ENCODE assay signal across 1 cellular context in the genomic region with DNA sequence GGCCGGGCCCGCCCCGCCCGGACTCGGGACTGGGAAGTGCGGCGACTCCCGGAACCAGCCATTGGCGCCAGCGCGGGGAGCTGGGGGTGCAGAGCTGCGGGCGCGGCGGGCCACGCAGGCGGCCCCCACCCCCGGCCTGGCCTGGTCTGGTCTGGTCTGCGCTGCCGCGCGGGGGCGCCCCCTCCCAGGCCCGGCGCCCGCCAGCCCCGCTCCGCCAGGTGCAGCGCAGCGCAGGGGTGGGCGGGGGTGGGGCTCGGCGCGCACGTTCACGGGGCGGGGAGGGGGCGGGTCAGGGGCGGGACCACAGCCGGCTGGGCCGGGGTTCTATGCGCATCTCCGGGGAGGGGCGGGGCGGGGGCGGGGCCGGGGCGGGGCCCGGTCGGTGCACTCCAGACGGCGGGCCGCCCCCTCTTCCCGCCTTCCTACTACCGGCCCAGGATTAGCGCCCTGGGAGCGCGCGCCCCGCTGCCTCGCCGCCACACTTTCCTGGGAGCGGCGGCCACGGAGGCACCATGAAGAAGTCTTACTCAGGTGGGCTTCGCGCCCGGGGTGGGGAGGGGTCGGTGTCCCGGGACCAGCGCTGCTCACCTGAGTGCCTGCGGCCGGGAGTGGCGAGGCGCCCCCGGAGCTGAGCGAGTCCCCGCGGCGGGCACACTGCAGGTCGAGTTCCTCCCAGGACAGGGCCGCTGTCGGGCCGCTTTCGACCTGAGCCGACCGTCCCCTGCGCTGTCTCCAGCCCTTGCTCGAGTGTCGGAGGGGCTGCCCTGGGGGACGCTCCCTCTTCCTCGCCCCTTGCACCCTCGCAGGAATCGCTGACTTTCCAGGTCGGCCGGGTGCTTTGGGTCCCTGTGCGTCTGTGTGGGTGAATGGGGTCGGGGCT.
TF ChIP-seq lines count a peak whose summit lies in the region.

No MANE protein-coding gene starts in this region.

TF ChIP-seq in HEK293, 187 proteins besides CTCF, POLR2A, EP300 and RAD21 (continued from another document and continues in another):
- TF ChIP-seq, protein P1, sequence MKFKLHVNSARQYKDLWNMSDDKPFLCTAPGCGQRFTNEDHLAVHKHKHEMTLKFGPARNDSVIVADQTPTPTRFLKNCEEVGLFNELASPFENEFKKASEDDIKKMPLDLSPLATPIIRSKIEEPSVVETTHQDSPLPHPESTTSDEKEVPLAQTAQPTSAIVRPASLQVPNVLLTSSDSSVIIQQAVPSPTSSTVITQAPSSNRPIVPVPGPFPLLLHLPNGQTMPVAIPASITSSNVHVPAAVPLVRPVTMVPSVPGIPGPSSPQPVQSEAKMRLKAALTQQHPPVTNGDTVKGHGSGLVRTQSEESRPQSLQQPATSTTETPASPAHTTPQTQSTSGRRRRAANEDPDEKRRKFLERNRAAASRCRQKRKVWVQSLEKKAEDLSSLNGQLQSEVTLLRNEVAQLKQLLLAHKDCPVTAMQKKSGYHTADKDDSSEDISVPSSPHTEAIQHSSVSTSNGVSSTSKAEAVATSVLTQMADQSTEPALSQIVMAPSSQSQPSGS (tag by site-specific recombination; IDR thresholded peaks at IDR 0.05; ENCODE audit: low read depth), result no peak
- TF ChIP-seq ZNF23 (tag by site-specific recombination; IDR thresholded peaks at IDR 0.05; ENCODE audit: borderline replicate concordance) (no peak), ZNF426 (tag by site-specific recombination; IDR thresholded peaks at IDR 0.05) (no peak), ZNF140 (tag by site-specific recombination; IDR thresholded peaks at IDR 0.05) (no peak), MZF1 (tag by site-specific recombination; IDR thresholded peaks at IDR 0.05; ENCODE audit: borderline replicate concordance) (no peak), ZSCAN30 (tag by site-specific recombination; IDR thresholded peaks at IDR 0.05) (peak; percentile 67; the same call in 1 of the 2 replicates), ZNF175 (tag by site-specific recombination; IDR thresholded peaks at IDR 0.05) (no peak), ZNF423 (tag by site-specific recombination; IDR thresholded peaks at IDR 0.05) (0 out of 2 replicates have a peak, but pooled peaks have one; percentile 39), TCF7L2 (IDR thresholded peaks at IDR 0.05; ENCODE audit: borderline replicate concordance, low read depth, low read length) (no peak), ZNF596 (tag by site-specific recombination; IDR thresholded peaks at IDR 0.05) (no peak), ZSCAN16 (tag by site-specific recombination; IDR thresholded peaks at IDR 0.05) (no peak), ZNF629 (tag by site-specific recombination; IDR thresholded peaks at IDR 0.05) (peak; percentile 53), ZNF16 (tag by site-specific recombination; IDR thresholded peaks at IDR 0.05; ENCODE audit: low read depth) (no peak), ZNF707 (tag by site-specific recombination; IDR thresholded peaks at IDR 0.05) (no peak), ZNF768 (tag by site-specific recombination; IDR thresholded peaks at IDR 0.05) (no peak), ZNF335 (tag by site-specific recombination; conservative IDR thresholded peaks at IDR 0.05) (peak; percentile 73), ZNF2 (tag by site-specific recombination; IDR thresholded peaks at IDR 0.05) (peak; percentile 73), ZNF664 (tag by site-specific recombination; IDR thresholded peaks at IDR 0.05) (no peak), MEIS1 (CRISPR knock-in tag; IDR thresholded peaks at IDR 0.05; ENCODE audit: borderline replicate concordance) (no peak), ZNF747 (tag by site-specific recombination; IDR thresholded peaks at IDR 0.05) (no peak), MYNN (tag by site-specific recombination; IDR thresholded peaks at IDR 0.05; ENCODE audit: borderline replicate concordance) (no peak), ZBTB1 (tag by site-specific recombination; IDR thresholded peaks at IDR 0.05) (no peak)
- TF ChIP-seq, protein P2, sequence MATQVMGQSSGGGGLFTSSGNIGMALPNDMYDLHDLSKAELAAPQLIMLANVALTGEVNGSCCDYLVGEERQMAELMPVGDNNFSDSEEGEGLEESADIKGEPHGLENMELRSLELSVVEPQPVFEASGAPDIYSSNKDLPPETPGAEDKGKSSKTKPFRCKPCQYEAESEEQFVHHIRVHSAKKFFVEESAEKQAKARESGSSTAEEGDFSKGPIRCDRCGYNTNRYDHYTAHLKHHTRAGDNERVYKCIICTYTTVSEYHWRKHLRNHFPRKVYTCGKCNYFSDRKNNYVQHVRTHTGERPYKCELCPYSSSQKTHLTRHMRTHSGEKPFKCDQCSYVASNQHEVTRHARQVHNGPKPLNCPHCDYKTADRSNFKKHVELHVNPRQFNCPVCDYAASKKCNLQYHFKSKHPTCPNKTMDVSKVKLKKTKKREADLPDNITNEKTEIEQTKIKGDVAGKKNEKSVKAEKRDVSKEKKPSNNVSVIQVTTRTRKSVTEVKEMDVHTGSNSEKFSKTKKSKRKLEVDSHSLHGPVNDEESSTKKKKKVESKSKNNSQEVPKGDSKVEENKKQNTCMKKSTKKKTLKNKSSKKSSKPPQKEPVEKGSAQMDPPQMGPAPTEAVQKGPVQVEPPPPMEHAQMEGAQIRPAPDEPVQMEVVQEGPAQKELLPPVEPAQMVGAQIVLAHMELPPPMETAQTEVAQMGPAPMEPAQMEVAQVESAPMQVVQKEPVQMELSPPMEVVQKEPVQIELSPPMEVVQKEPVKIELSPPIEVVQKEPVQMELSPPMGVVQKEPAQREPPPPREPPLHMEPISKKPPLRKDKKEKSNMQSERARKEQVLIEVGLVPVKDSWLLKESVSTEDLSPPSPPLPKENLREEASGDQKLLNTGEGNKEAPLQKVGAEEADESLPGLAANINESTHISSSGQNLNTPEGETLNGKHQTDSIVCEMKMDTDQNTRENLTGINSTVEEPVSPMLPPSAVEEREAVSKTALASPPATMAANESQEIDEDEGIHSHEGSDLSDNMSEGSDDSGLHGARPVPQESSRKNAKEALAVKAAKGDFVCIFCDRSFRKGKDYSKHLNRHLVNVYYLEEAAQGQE (tag by site-specific recombination; IDR thresholded peaks at IDR 0.05), result no peak
- TF ChIP-seq, protein P3, sequence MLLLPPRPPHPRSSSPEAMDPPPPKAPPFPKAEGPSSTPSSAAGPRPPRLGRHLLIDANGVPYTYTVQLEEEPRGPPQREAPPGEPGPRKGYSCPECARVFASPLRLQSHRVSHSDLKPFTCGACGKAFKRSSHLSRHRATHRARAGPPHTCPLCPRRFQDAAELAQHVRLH (tag by site-specific recombination; IDR thresholded peaks at IDR 0.05), result no peak
- TF ChIP-seq, protein P4, sequence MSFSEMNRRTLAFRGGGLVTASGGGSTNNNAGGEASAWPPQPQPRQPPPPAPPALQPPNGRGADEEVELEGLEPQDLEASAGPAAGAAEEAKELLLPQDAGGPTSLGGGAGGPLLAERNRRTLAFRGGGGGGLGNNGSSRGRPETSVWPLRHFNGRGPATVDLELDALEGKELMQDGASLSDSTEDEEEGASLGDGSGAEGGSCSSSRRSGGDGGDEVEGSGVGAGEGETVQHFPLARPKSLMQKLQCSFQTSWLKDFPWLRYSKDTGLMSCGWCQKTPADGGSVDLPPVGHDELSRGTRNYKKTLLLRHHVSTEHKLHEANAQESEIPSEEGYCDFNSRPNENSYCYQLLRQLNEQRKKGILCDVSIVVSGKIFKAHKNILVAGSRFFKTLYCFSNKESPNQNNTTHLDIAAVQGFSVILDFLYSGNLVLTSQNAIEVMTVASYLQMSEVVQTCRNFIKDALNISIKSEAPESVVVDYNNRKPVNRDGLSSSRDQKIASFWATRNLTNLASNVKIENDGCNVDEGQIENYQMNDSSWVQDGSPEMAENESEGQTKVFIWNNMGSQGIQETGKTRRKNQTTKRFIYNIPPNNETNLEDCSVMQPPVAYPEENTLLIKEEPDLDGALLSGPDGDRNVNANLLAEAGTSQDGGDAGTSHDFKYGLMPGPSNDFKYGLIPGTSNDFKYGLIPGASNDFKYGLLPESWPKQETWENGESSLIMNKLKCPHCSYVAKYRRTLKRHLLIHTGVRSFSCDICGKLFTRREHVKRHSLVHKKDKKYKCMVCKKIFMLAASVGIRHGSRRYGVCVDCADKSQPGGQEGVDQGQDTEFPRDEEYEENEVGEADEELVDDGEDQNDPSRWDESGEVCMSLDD (tag by site-specific recombination; IDR thresholded peaks at IDR 0.05), result peak; percentile 83
- TF ChIP-seq, protein P5, sequence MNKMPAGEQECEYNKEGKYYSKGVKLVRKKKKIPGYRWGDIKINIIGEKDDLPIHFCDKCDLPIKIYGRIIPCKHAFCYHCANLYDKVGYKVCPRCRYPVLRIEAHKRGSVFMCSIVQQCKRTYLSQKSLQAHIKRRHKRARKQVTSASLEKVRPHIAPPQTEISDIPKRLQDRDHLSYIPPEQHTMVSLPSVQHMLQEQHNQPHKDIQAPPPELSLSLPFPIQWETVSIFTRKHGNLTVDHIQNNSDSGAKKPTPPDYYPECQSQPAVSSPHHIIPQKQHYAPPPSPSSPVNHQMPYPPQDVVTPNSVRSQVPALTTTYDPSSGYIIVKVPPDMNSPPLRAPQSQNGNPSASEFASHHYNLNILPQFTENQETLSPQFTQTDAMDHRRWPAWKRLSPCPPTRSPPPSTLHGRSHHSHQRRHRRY (tag by site-specific recombination; IDR thresholded peaks at IDR 0.05), result no peak
- TF ChIP-seq, protein P6, sequence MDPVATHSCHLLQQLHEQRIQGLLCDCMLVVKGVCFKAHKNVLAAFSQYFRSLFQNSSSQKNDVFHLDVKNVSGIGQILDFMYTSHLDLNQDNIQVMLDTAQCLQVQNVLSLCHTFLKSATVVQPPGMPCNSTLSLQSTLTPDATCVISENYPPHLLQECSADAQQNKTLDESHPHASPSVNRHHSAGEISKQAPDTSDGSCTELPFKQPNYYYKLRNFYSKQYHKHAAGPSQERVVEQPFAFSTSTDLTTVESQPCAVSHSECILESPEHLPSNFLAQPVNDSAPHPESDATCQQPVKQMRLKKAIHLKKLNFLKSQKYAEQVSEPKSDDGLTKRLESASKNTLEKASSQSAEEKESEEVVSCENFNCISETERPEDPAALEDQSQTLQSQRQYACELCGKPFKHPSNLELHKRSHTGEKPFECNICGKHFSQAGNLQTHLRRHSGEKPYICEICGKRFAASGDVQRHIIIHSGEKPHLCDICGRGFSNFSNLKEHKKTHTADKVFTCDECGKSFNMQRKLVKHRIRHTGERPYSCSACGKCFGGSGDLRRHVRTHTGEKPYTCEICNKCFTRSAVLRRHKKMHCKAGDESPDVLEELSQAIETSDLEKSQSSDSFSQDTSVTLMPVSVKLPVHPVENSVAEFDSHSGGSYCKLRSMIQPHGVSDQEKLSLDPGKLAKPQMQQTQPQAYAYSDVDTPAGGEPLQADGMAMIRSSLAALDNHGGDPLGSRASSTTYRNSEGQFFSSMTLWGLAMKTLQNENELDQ (tag by site-specific recombination; IDR thresholded peaks at IDR 0.05; ENCODE audit: low read depth), result no peak
- TF ChIP-seq, protein P7, sequence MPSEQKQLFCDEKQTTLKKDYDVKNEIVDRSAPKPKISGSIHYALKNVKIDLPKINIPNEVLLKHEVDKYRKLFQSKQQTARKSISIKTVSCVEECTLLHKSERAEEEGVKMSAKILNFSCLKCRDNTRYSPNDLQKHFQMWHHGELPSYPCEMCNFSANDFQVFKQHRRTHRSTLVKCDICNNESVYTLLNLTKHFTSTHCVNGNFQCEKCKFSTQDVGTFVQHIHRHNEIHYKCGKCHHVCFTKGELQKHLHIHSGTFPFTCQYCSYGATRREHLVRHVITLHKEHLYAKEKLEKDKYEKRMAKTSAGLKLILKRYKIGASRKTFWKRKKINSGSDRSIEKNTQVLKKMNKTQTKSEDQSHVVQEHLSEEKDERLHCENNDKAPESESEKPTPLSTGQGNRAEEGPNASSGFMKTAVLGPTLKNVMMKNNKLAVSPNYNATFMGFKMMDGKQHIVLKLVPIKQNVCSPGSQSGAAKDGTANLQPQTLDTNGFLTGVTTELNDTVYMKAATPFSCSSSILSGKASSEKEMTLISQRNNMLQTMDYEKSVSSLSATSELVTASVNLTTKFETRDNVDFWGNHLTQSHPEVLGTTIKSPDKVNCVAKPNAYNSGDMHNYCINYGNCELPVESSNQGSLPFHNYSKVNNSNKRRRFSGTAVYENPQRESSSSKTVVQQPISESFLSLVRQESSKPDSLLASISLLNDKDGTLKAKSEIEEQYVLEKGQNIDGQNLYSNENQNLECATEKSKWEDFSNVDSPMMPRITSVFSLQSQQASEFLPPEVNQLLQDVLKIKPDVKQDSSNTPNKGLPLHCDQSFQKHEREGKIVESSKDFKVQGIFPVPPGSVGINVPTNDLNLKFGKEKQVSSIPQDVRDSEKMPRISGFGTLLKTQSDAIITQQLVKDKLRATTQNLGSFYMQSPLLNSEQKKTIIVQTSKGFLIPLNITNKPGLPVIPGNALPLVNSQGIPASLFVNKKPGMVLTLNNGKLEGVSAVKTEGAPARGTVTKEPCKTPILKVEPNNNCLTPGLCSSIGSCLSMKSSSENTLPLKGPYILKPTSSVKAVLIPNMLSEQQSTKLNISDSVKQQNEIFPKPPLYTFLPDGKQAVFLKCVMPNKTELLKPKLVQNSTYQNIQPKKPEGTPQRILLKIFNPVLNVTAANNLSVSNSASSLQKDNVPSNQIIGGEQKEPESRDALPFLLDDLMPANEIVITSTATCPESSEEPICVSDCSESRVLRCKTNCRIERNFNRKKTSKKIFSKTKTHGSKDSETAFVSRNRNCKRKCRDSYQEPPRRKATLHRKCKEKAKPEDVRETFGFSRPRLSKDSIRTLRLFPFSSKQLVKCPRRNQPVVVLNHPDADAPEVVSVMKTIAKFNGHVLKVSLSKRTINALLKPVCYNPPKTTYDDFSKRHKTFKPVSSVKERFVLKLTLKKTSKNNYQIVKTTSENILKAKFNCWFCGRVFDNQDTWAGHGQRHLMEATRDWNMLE (tag by site-specific recombination; conservative IDR thresholded peaks at IDR 0.05; ENCODE audit: low read depth), result no peak
- TF ChIP-seq, protein P8, sequence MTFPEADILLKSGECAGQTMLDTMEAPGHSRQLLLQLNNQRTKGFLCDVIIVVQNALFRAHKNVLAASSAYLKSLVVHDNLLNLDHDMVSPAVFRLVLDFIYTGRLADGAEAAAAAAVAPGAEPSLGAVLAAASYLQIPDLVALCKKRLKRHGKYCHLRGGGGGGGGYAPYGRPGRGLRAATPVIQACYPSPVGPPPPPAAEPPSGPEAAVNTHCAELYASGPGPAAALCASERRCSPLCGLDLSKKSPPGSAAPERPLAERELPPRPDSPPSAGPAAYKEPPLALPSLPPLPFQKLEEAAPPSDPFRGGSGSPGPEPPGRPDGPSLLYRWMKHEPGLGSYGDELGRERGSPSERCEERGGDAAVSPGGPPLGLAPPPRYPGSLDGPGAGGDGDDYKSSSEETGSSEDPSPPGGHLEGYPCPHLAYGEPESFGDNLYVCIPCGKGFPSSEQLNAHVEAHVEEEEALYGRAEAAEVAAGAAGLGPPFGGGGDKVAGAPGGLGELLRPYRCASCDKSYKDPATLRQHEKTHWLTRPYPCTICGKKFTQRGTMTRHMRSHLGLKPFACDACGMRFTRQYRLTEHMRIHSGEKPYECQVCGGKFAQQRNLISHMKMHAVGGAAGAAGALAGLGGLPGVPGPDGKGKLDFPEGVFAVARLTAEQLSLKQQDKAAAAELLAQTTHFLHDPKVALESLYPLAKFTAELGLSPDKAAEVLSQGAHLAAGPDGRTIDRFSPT (tag by site-specific recombination; IDR thresholded peaks at IDR 0.05), result peak; percentile 49; the same call in 1 of the 2 replicates
- TF ChIP-seq, protein P9, sequence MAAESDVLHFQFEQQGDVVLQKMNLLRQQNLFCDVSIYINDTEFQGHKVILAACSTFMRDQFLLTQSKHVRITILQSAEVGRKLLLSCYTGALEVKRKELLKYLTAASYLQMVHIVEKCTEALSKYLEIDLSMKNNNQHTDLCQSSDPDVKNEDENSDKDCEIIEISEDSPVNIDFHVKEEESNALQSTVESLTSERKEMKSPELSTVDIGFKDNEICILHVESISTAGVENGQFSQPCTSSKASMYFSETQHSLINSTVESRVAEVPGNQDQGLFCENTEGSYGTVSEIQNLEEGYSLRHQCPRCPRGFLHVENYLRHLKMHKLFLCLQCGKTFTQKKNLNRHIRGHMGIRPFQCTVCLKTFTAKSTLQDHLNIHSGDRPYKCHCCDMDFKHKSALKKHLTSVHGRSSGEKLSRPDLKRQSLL (tag by site-specific recombination; IDR thresholded peaks at IDR 0.05), result no peak
